In genomic region chr7:18495412-18496335, GRCh38 we compare ENCODE assay signal across 8 cellular contexts. TPM values are rescaled to one million over a fixed set of nuclear protein-coding genes. Genes with fewer than 3 reads are reported as not detected.
A peak's percentile ranks its signal among the peaks of the same experiment; 100 is the strongest.
DNase-seq lines count a peak whose midpoint lies in the region; ATAC-seq and TF ChIP-seq lines count a peak whose summit lies in the region.

TSS of gene HDAC9 (plus strand) at chr7:18495749. CDS start at chr7:18496303, 554 bp downstream.

- no peaks in the 10 kb centered on the region for H3K27me3 ChIP-seq in CD8-positive, alpha-beta T cell (ENCODE audit: insufficient read depth, low read length)

- peaks cover 3% of the 10 kb centered on the region for H3K27me3 Mint-ChIP-seq in CD8-positive, alpha-beta T cell (ENCODE audit: low read depth)
- peaks cover 9% of the 10 kb centered on the region for H3K27me3 Mint-ChIP-seq in brain

- H3K4me1 Mint-ChIP-seq in CD8-positive, alpha-beta T cell (ENCODE audit: low read depth): peaks cover 14% of the 10 kb centered on the region
- peaks cover 87% of the 10 kb centered on the region for H3K4me1 Mint-ChIP-seq in brain

- ATAC-seq in CD8-positive, alpha-beta T cell: no peak
- ATAC-seq in GM19328 (IDR thresholded peaks at IDR 0.05; ENCODE audit: unreplicated experiment) (peak; percentile 92), HG03342 (IDR thresholded peaks at IDR 0.05; ENCODE audit: unreplicated experiment) (peak; percentile 97), sciatic nerve (peak; percentile 75)

- no peak within 1 kb of the TSS for H3K27ac ChIP-seq in CD8-positive, alpha-beta T cell (ENCODE audit: low read depth, low read length)

- POLR2A ChIA-PET in CD8-positive, alpha-beta T cell (lab: Charles Lee): no interaction called here

- CTCF ChIA-PET in CD8-positive, alpha-beta T cell (lab: Charles Lee): no interaction called here

- intact Hi-C loops in CD8-positive, alpha-beta T cell (cut with DNase I, micrococcal nuclease): no loop called here
- intact Hi-C loops in sciatic nerve (cut with DNase I): no loop called here

- no peaks in the 10 kb centered on the region for H3K9me3 Mint-ChIP-seq in CD8-positive, alpha-beta T cell
- H3K9me3 Mint-ChIP-seq in brain: peaks cover 0 to 2% (median 0%) of the 10 kb centered on the region in 5 experiments

- no peak for TF ChIP-seq CTCF in CD8-positive, alpha-beta T cell (IDR thresholded peaks at IDR 0.05)
- no peak for TF ChIP-seq CTCF in brain (conservative IDR thresholded peaks at IDR 0.05)

- no peak for DNase-seq in CD8-positive, alpha-beta T cell
- DNase-seq in NCI-H69 (lab: John Stamatoyannopoulos, UW): peak; percentile 99
- DNase-seq in sciatic nerve (ENCODE audit: low spot score): no peak
- no peak for DNase-seq in stimulated activated CD4-positive, alpha-beta T cell treated with anti-CD3 and anti-CD28 coated beads, Interleukin-4, amount 100 ng/mL, for 1 hour

- H3K4me3 ChIP-seq in CD8-positive, alpha-beta T cell (ENCODE audit: low read depth, low read length): peak within 1 kb of the TSS; percentile 13
- H3K4me3 ChIP-seq in iPS-18c (ENCODE audit: insufficient read depth, low read depth, low read length): peak within 1 kb of the TSS; percentile 45

- H3K36me3 ChIP-seq in CD8-positive, alpha-beta T cell (ENCODE audit: insufficient read depth, low read length): no peaks in the 10 kb centered on the region

- no peaks in the 10 kb centered on the region for H3K4me1 ChIP-seq in CD8-positive, alpha-beta T cell (ENCODE audit: insufficient read depth, low read length)

- peak within 1 kb of the TSS; percentile 68 for H3K4me3 Mint-ChIP-seq in CD8-positive, alpha-beta T cell
- peak within 1 kb of the TSS; percentile 83 to 95 (median 89) for H3K4me3 Mint-ChIP-seq in brain

- H3K27ac Mint-ChIP-seq in CD8-positive, alpha-beta T cell: no peak within 1 kb of the TSS
- peak within 1 kb of the TSS; percentile 96 to 99 (median 98) for H3K27ac Mint-ChIP-seq in brain

- H3K9me3 ChIP-seq in CD8-positive, alpha-beta T cell (ENCODE audit: low read length): no peaks in the 10 kb centered on the region
- H3K9me3 ChIP-seq in iPS-18c (ENCODE audit: control insufficient read depth, insufficient read depth, low read length): no peaks in the 10 kb centered on the region

- no peaks in the 10 kb centered on the region for H3K36me3 Mint-ChIP-seq in CD8-positive, alpha-beta T cell
- no peaks in the 10 kb centered on the region for H3K36me3 Mint-ChIP-seq in brain

RNA-seq across cellular contexts. Expression of gene HDAC9, which starts in this region (rescaled TPM):
- under 1 TPM; 0.89 to 0.95 TPM for total RNA-seq in CD8-positive, alpha-beta T cell
- polyA plus RNA-seq in brain (ENCODE audit: insufficient read depth, low read depth, low replicate concordance): 18.5 TPM
- total RNA-seq in sciatic nerve: 27.6 TPM

Comparison
In these comparisons a context has a peak if more than half of its experiments do, and no peak if none do; other contexts are left out.
1. RNA of gene HDAC9 (total RNA-seq): 27.6 TPM in sciatic nerve (single experiment); 0.89 to 0.95 TPM in CD8-positive, alpha-beta T cell; every median in the first group is over 10 times any median in the second.